In genomic region chr11:18091731-18092130, GRCh38 we compare ENCODE assay signal across 24 cellular contexts. TPM values are rescaled to one million over a fixed set of nuclear protein-coding genes. Genes with fewer than 3 reads are reported as not detected.
"Had no signal": no experiment of that assay in that cellular context is flagged by ENCODE, and none has a peak within 500 bp of the region (broad histone marks: within the 10 kb centered on the region; RNA-seq: fewer than 3 reads in every experiment).

No MANE protein-coding gene starts in this region.

- H3K27ac ChIP-seq: body of pancreas, coronary artery, esophagus muscularis mucosa, gastrocnemius medialis, heart left ventricle, suprapubic skin had no signal

- DNase-seq: activated CD4-positive, CD25-positive, alpha-beta regulatory T cell; activated CD8-positive, alpha-beta memory T cell treated with anti-CD3 and anti-CD28 coated beads, Interleukin-2, amount 10 ng/mL, durations not matched to agents 7 days and 5 days; activated effector memory CD4-positive, alpha-beta T cell treated with Interleukin-2 at 50 U/mL for 16 hours; activated T-cell treated with anti-CD3 and anti-CD28 coated beads, Interleukin-2, amount 50 U/mL, for 1 hour; body of pancreas; gastrocnemius medialis; heart left ventricle; immature natural killer cell; nephron progenitor cell; occipital lobe; right cardiac atrium; small intestine; stimulated activated CD4-positive, alpha-beta T cell treated with anti-CD3 and anti-CD28 coated beads, Interleukin-4, amount 100 ng/mL, for 4 hours; stimulated activated CD8-positive, alpha-beta memory T cell treated with anti-CD3 and anti-CD28 coated beads, Interleukin-4, amount 100 ng/mL, for 48 hours; stimulated activated naive CD8-positive, alpha-beta T cell treated with anti-CD3 and anti-CD28 coated beads, Interleukin-15, Interleukin-2, amounts not matched to agents 100 U/mL and 50 U/mL, for 24 hours; T-helper 17 cell had no signal

- H3K9me3 ChIP-seq: body of pancreas, esophagus muscularis mucosa, gastrocnemius medialis, heart left ventricle, suprapubic skin had no signal

- H3K9me3 Mint-ChIP-seq: activated naive CD4-positive, alpha-beta T cell treated with anti-CD3 and anti-CD28 coated beads, Interleukin-2, amount 50 U/mL, for 24 hours; central memory CD8-positive, alpha-beta T cell; immature natural killer cell; mesothelial cell of epicardium; nephron progenitor cell; type B pancreatic cell had no signal

- H3K4me3 Mint-ChIP-seq: activated CD8-positive, alpha-beta memory T cell treated with anti-CD3 and anti-CD28 coated beads, Interleukin-2, amount 10 ng/mL, durations not matched to agents 7 days and 5 days; activated naive CD4-positive, alpha-beta T cell treated with anti-CD3 and anti-CD28 coated beads, Interleukin-2, amount 50 U/mL, for 24 hours; central memory CD8-positive, alpha-beta T cell; immature natural killer cell; mesothelial cell of epicardium; nephron progenitor cell; T-helper 17 cell; type B pancreatic cell had no signal

- ATAC-seq: activated CD8-positive, alpha-beta memory T cell treated with anti-CD3 and anti-CD28 coated beads, Interleukin-2, amount 10 ng/mL, durations not matched to agents 7 days and 5 days; body of pancreas; gastrocnemius medialis; heart left ventricle; right cardiac atrium; stimulated activated naive CD8-positive, alpha-beta T cell treated with anti-CD3 and anti-CD28 coated beads, Interleukin-15, Interleukin-2, amounts not matched to agents 100 U/mL and 50 U/mL, for 24 hours; T-helper 17 cell had no signal

- H3K4me1 Mint-ChIP-seq: activated CD8-positive, alpha-beta memory T cell treated with anti-CD3 and anti-CD28 coated beads, Interleukin-2, amount 10 ng/mL, durations not matched to agents 7 days and 5 days; central memory CD8-positive, alpha-beta T cell; immature natural killer cell; mesothelial cell of epicardium; nephron progenitor cell had no signal

- H3K4me1 ChIP-seq: body of pancreas, esophagus muscularis mucosa, gastrocnemius medialis, heart left ventricle, suprapubic skin had no signal

- H3K27me3 Mint-ChIP-seq: activated CD8-positive, alpha-beta memory T cell treated with anti-CD3 and anti-CD28 coated beads, Interleukin-2, amount 10 ng/mL, durations not matched to agents 7 days and 5 days; activated naive CD4-positive, alpha-beta T cell treated with anti-CD3 and anti-CD28 coated beads, Interleukin-2, amount 50 U/mL, for 24 hours; central memory CD8-positive, alpha-beta T cell; progenitor cell of endocrine pancreas; T-helper 17 cell; type B pancreatic cell had no signal

- H3K27me3 ChIP-seq: body of pancreas, esophagus muscularis mucosa, gastrocnemius medialis, heart left ventricle, suprapubic skin had no signal

- H3K27ac Mint-ChIP-seq: activated CD8-positive, alpha-beta memory T cell treated with anti-CD3 and anti-CD28 coated beads, Interleukin-2, amount 10 ng/mL, durations not matched to agents 7 days and 5 days; activated naive CD4-positive, alpha-beta T cell treated with anti-CD3 and anti-CD28 coated beads, Interleukin-2, amount 50 U/mL, for 24 hours; immature natural killer cell; mesothelial cell of epicardium; nephron progenitor cell; progenitor cell of endocrine pancreas; T-helper 17 cell; type B pancreatic cell had no signal

- H3K4me3 ChIP-seq: body of pancreas, coronary artery, esophagus muscularis mucosa, gastrocnemius medialis, heart left ventricle, suprapubic skin had no signal

RNA-seq across cellular contexts. Expression of gene MRGPRX3, which starts 40.6 kb away (rescaled TPM):
- total RNA-seq: activated CD8-positive, alpha-beta memory T cell treated with anti-CD3 and anti-CD28 coated beads, Interleukin-2, amount 10 ng/mL, durations not matched to agents 7 days and 5 days; body of pancreas; esophagus muscularis mucosa; gastrocnemius medialis; heart left ventricle; mesothelial cell of epicardium; occipital lobe; progenitor cell of endocrine pancreas; right cardiac atrium; suprapubic skin; T-helper 17 cell had no signal
